9 cellular contexts compared by ENCODE assay signal in genomic region chr1:14923400-14924011, GRCh38.
A peak's percentile ranks its signal among the peaks of the same experiment; 100 is the strongest.
DNase-seq lines count a peak whose midpoint lies in the region; ATAC-seq lines count a peak whose summit lies in the region.
"Had no signal": no experiment of that assay in that cellular context is flagged by ENCODE, and none has a peak within 500 bp of the region (broad histone marks: within the 10 kb centered on the region; RNA-seq: fewer than 3 reads in every experiment).

No MANE protein-coding gene starts in this region.

- peaks cover 5% of the 10 kb centered on the region for H3K4me1 Mint-ChIP-seq in central memory CD8-positive, alpha-beta T cell
- H3K4me1 Mint-ChIP-seq in natural killer cell treated with Interleukin-12 subunit alpha and Interleukin-12 subunit beta and Interleukin-15 and Interleukin-18, amount 100 ng/mL, for 72 hours (ENCODE audit: low read depth in 2 of 2): peaks cover 4 to 8% of the 10 kb centered on the region in 2 donors

- H3K36me3 Mint-ChIP-seq in central memory CD8-positive, alpha-beta T cell (ENCODE audit: insufficient read depth): no peaks in the 10 kb centered on the region
- H3K36me3 Mint-ChIP-seq in natural killer cell treated with Interleukin-12 subunit alpha and Interleukin-12 subunit beta and Interleukin-15 and Interleukin-18, amount 100 ng/mL, for 72 hours: no peaks in the 10 kb centered on the region

- no peaks in the 10 kb centered on the region for H3K36me3 ChIP-seq in ACC112 (ENCODE audit: insufficient read depth, low read length)
- H3K36me3 ChIP-seq in HUES48 (ENCODE audit: control insufficient read depth, insufficient read depth, low read length): no peaks in the 10 kb centered on the region

- H3K4me3 Mint-ChIP-seq in central memory CD8-positive, alpha-beta T cell: peak overlapping the region; percentile 79
- H3K4me3 Mint-ChIP-seq in natural killer cell treated with Interleukin-12 subunit alpha and Interleukin-12 subunit beta and Interleukin-15 and Interleukin-18, amount 100 ng/mL, for 72 hours: peak overlapping the region; percentile 53

- no peak overlapping the region for H3K9ac ChIP-seq in HUES48 (ENCODE audit: low read depth, low read length)

- H3K27me3 Mint-ChIP-seq in central memory CD8-positive, alpha-beta T cell: peaks cover 67% of the 10 kb centered on the region
- peaks cover 33 to 34% of the 10 kb centered on the region in 2 donors for H3K27me3 Mint-ChIP-seq in natural killer cell treated with Interleukin-12 subunit alpha and Interleukin-12 subunit beta and Interleukin-15 and Interleukin-18, amount 100 ng/mL, for 72 hours

- no peak overlapping the region for H3K27ac Mint-ChIP-seq in central memory CD8-positive, alpha-beta T cell (ENCODE audit: low read depth)
- H3K27ac Mint-ChIP-seq in natural killer cell treated with Interleukin-12 subunit alpha and Interleukin-12 subunit beta and Interleukin-15 and Interleukin-18, amount 100 ng/mL, for 72 hours: no peak overlapping the region

- H3K27ac ChIP-seq in ACC112 (ENCODE audit: low read depth, low read length) (no peak overlapping the region), HUES48 (ENCODE audit: low read depth, low read length) (no peak overlapping the region)

- no peaks in the 10 kb centered on the region for H3K79me2 ChIP-seq in ACC112 (ENCODE audit: control insufficient read depth, insufficient read depth, low read length, unreplicated experiment)

- H3K4me3 ChIP-seq in ACC112 (ENCODE audit: low read depth, low read length) (peak overlapping the region; percentile 96), HUES48 (ENCODE audit: low read depth, low read length) (peak overlapping the region; percentile 63)

- H3K9me3 Mint-ChIP-seq in central memory CD8-positive, alpha-beta T cell: no peaks in the 10 kb centered on the region
- H3K9me3 Mint-ChIP-seq in natural killer cell treated with Interleukin-12 subunit alpha and Interleukin-12 subunit beta and Interleukin-15 and Interleukin-18, amount 100 ng/mL, for 72 hours: no peaks in the 10 kb centered on the region

- no peak for ATAC-seq in central memory CD8-positive, alpha-beta T cell (replicated peaks; ENCODE audit: extremely low read depth, poor library complexity, severe bottlenecking)
- no peak for ATAC-seq in natural killer cell treated with Interleukin-12 subunit alpha and Interleukin-12 subunit beta and Interleukin-15 and Interleukin-18, amount 100 ng/mL, for 72 hours
- ATAC-seq in HG02678 (IDR thresholded peaks at IDR 0.05; ENCODE audit: unreplicated experiment): no peak
- no peak for ATAC-seq in HG02623 (IDR thresholded peaks at IDR 0.05; ENCODE audit: unreplicated experiment)

- H3K4me1 ChIP-seq in ACC112 (ENCODE audit: control insufficient read depth, insufficient read depth, low read length, unreplicated experiment): peaks cover 4% of the 10 kb centered on the region
- H3K4me1 ChIP-seq in HUES48 (ENCODE audit: control insufficient read depth, insufficient read depth, low read length): peaks cover 8% of the 10 kb centered on the region; the same call in 1 of the 2 replicates

- H2AFZ ChIP-seq in ACC112 (ENCODE audit: low read length, unreplicated experiment): peak overlapping the region; percentile 14

- H3K9me3 ChIP-seq in HUES48 (ENCODE audit: control insufficient read depth, insufficient read depth, low read length): no peaks in the 10 kb centered on the region

- H3K27me3 ChIP-seq in ACC112 (ENCODE audit: insufficient read depth, low read length): no peaks in the 10 kb centered on the region
- H3K27me3 ChIP-seq in HUES48 (ENCODE audit: control insufficient read depth, insufficient read depth, low read length): peaks cover 40% of the 10 kb centered on the region

- DNase-seq in central memory CD8-positive, alpha-beta T cell (ENCODE audit: low spot score in 2 of 2): no peak
- DNase-seq in natural killer cell treated with Interleukin-12 subunit alpha and Interleukin-12 subunit beta and Interleukin-15 and Interleukin-18, amount 100 ng/mL, for 72 hours (ENCODE audit: low spot score): no peak
- DNase-seq in NCI-H2171 (lab: John Stamatoyannopoulos, UW): no peak
- no peak for DNase-seq in occipital lobe (lab: John Stamatoyannopoulos, UW)
- DNase-seq: GDM1 had no signal
